In the genomic region with DNA sequence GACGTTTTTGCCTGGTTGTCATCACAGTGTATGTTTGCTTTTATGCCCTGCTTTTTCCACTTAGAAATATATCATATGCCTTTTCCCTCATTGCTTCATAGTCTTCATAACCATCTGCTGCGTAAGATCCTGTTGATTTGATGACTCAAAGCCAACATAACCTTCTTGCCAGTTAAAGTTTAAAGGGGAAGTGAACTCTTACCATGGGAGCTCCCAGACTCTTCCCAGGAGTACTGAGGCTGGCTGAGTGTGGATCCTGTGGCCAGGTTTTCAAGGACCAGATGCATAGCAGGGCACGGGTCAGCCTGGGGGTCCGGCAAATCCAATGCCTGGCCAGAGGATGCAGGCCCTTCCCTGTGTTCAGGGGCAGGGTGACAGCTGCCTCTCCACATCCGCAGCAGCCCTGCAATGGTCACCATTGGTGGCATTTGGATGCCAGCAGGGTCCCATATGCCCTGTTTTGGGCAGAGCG, we compare ENCODE assay signal across 8 cellular contexts. TPM values are rescaled to one million over a fixed set of nuclear protein-coding genes. Genes with fewer than 3 reads are reported as not detected.
DNase-seq lines count a peak whose midpoint lies in the region; ATAC-seq and TF ChIP-seq lines count a peak whose summit lies in the region.

No MANE protein-coding gene starts in this region.

- POLR2A ChIA-PET in WTC11 (lab: Charles Lee) (no interaction called here), T-cell (lab: Charles Lee) (no interaction called here)
- POLR2A ChIA-PET in activated CD8-positive, alpha-beta T cell treated with anti-CD3 and anti-CD28 coated beads for 36 hours (lab: Charles Lee), result no interaction called here

- no peak for ATAC-seq in WTC11
- ATAC-seq in right cardiac atrium, result peak; percentile 72 to 80
- no peak for ATAC-seq in activated CD8-positive, alpha-beta T cell treated with anti-CD3 and anti-CD28 coated beads for 36 hours
- no peak for ATAC-seq in T-cell (replicated peaks in 1 of 4)

- peaks cover 34% of the 10 kb centered on the region for H3K4me1 Mint-ChIP-seq in WTC11
- H3K4me1 Mint-ChIP-seq in activated CD8-positive, alpha-beta T cell treated with anti-CD3 and anti-CD28 coated beads for 36 hours (ENCODE audit: low read depth), result no peaks in the 10 kb centered on the region
- peaks cover 3 to 9% (median 4%) of the 10 kb centered on the region in 3 donors for H3K4me1 Mint-ChIP-seq in T-cell

- H3K27me3 Mint-ChIP-seq in WTC11 (ENCODE audit: low read depth) (no peaks in the 10 kb centered on the region), T-cell (no peaks in the 10 kb centered on the region)
- H3K27me3 Mint-ChIP-seq in activated CD8-positive, alpha-beta T cell treated with anti-CD3 and anti-CD28 coated beads for 36 hours, result no peaks in the 10 kb centered on the region

- H3K27me3 ChIP-seq in right cardiac atrium (ENCODE audit: control insufficient read depth, insufficient read depth) (no peaks in the 10 kb centered on the region), thyroid gland (no peaks in the 10 kb centered on the region)

- H3K4me3 ChIP-seq in right cardiac atrium (ENCODE audit: low read length) (no peak overlapping the region), thyroid gland (replicated peaks in 1 of 3) (no peak overlapping the region)

- H3K27ac ChIP-seq in right cardiac atrium (ENCODE audit: low read length), result no peak overlapping the region
- peak overlapping the region; percentile 59 to 85 (median 76) for H3K27ac ChIP-seq in thyroid gland

- H3K4me3 Mint-ChIP-seq in WTC11 (no peak overlapping the region), T-cell (no peak overlapping the region)
- H3K4me3 Mint-ChIP-seq in activated CD8-positive, alpha-beta T cell treated with anti-CD3 and anti-CD28 coated beads for 36 hours, result no peak overlapping the region

- intact Hi-C loops in right cardiac atrium (cut with DNase I), result no loop called here
- intact Hi-C loops in thyroid gland (cut with DNase I), result no loop called here
- intact Hi-C loops in activated CD8-positive, alpha-beta T cell treated with anti-CD3 and anti-CD28 coated beads for 36 hours (cut with micrococcal nuclease), result no loop called here

- peak; percentile 94 for DNase-seq in HT1080 (ENCODE audit: low read depth)
- no peak for DNase-seq in WTC11 (ENCODE audit: low spot score)
- DNase-seq in right cardiac atrium, result no peak
- DNase-seq in thyroid gland, result no peak
- no peak for DNase-seq in activated CD8-positive, alpha-beta T cell treated with anti-CD3 and anti-CD28 coated beads for 36 hours
- no peak for DNase-seq in NCI-H1417 (lab: John Stamatoyannopoulos, UW)
- DNase-seq in NCI-H526 (lab: John Stamatoyannopoulos, UW), result no peak
- DNase-seq in T-cell, result no peak

- no peaks in the 10 kb centered on the region for H3K36me3 ChIP-seq in thyroid gland

- H3K27ac Mint-ChIP-seq in WTC11 (peak overlapping the region; percentile 34; the same call in 1 of the 2 replicates), T-cell (peak overlapping the region in 1 of 2 donors; percentile 6)
- H3K27ac Mint-ChIP-seq in activated CD8-positive, alpha-beta T cell treated with anti-CD3 and anti-CD28 coated beads for 36 hours, result no peak overlapping the region

- no peak for TF ChIP-seq POLR2A in thyroid gland (IDR thresholded peaks at IDR 0.05)

- 67% methylated on average over 6 of the region's 6 CpGs for WGBS in right cardiac atrium
- WGBS in thyroid gland, 2 donors, result 65 to 79% methylated on average over 4 to 6 of the region's 6 CpGs

- peaks cover 4% of the 10 kb centered on the region for H3K4me1 ChIP-seq in right cardiac atrium (ENCODE audit: control insufficient read depth, insufficient read depth, low read length)
- peaks cover 44 to 60% of the 10 kb centered on the region in 2 donors for H3K4me1 ChIP-seq in thyroid gland

- H3K36me3 Mint-ChIP-seq in WTC11 (peaks cover 10% of the 10 kb centered on the region), T-cell (peaks cover 46% of the 10 kb centered on the region)
- H3K36me3 Mint-ChIP-seq in activated CD8-positive, alpha-beta T cell treated with anti-CD3 and anti-CD28 coated beads for 36 hours (ENCODE audit: low read depth), result peaks cover 28% of the 10 kb centered on the region

- H3K9me3 ChIP-seq in right cardiac atrium (ENCODE audit: control insufficient read depth, low read length), result no peaks in the 10 kb centered on the region
- H3K9me3 ChIP-seq in thyroid gland, result no peaks in the 10 kb centered on the region

- CTCF ChIA-PET in WTC11 (lab: Charles Lee) (interaction anchor here (1.5 kb wide), 1 partner anchor 13 kb away, joined by 4 read pairs; no protein-coding TSS in a partner anchor), T-cell (lab: Charles Lee) (interaction anchor here in 1 of 2 donors (0.5 kb wide), 1 partner anchor 10 kb away, joined by 4 read pairs; no protein-coding TSS in a partner anchor)
- CTCF ChIA-PET in activated CD8-positive, alpha-beta T cell treated with anti-CD3 and anti-CD28 coated beads for 36 hours (lab: Charles Lee), result interaction anchor here (1.0 kb wide), 1 partner anchor 13 kb away, joined by 3 read pairs; no protein-coding TSS in a partner anchor

- H3K9me3 Mint-ChIP-seq in WTC11 (peaks cover 19% of the 10 kb centered on the region), T-cell (peaks cover 3 to 22% (median 4%) of the 10 kb centered on the region in 3 donors)
- peaks cover 6% of the 10 kb centered on the region for H3K9me3 Mint-ChIP-seq in activated CD8-positive, alpha-beta T cell treated with anti-CD3 and anti-CD28 coated beads for 36 hours

- TF ChIP-seq CTCF in WTC11 (IDR thresholded peaks at IDR 0.05), result no peak
- TF ChIP-seq CTCF in thyroid gland (IDR thresholded peaks at IDR 0.05), result no peak
- no peak for TF ChIP-seq CTCF in activated CD8-positive, alpha-beta T cell treated with anti-CD3 and anti-CD28 coated beads for 36 hours (IDR thresholded peaks at IDR 0.05)

TF ChIP-seq in WTC11, 78 proteins besides CTCF, POLR2A, EP300 and RAD21 (continues in another document):
- TF ChIP-seq ATF3 (CRISPR knock-in tag; conservative IDR thresholded peaks at IDR 0.05) (no peak), PRRX2 (CRISPR knock-in tag; IDR thresholded peaks at IDR 0.05) (no peak), ZBTB21 (CRISPR knock-in tag; IDR thresholded peaks at IDR 0.05; ENCODE audit: borderline replicate concordance) (no peak), GTF2I (CRISPR knock-in tag; conservative IDR thresholded peaks at IDR 0.05) (no peak), ZNF671 (CRISPR knock-in tag; IDR thresholded peaks at IDR 0.05) (no peak), MXD4 (CRISPR knock-in tag; IDR thresholded peaks at IDR 0.05; ENCODE audit: borderline replicate concordance) (no peak), ERG (CRISPR knock-in tag; IDR thresholded peaks at IDR 0.05) (no peak), ZSCAN18 (CRISPR knock-in tag; IDR thresholded peaks at IDR 0.05) (no peak)
- TF ChIP-seq, protein P1, sequence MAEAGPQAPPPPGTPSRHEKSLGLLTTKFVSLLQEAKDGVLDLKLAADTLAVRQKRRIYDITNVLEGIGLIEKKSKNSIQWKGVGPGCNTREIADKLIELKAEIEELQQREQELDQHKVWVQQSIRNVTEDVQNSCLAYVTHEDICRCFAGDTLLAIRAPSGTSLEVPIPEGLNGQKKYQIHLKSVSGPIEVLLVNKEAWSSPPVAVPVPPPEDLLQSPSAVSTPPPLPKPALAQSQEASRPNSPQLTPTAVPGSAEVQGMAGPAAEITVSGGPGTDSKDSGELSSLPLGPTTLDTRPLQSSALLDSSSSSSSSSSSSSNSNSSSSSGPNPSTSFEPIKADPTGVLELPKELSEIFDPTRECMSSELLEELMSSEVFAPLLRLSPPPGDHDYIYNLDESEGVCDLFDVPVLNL (CRISPR knock-in tag; IDR thresholded peaks at IDR 0.05; ENCODE audit: borderline replicate concordance, low read depth), result no peak

RNA-seq across cellular contexts. Expression of gene SACM1L, which starts 42.0 kb away (rescaled TPM):
- total RNA-seq in HT1080 (2014; rRNA removed; shearing (Covaris generic)), result 29.5 and 33.1 TPM in 2 replicates
- polyA plus RNA-seq in HT1080 (2015; cell fraction: cytosol; rRNA removed), result 23.6 and 28.1 TPM in 2 replicates
- 55.2 and 59.8 TPM in 2 replicates for polyA plus RNA-seq in HT1080 (2015; cell fraction: nucleus; rRNA removed)
- total RNA-seq in WTC11 (2021) (79.0 to 80.3 TPM (median 79.6 TPM) in 3 replicates), right cardiac atrium (10 to 100 TPM; 26.9 to 32.0 (median 29.5) TPM), thyroid gland (100 to 1,000 TPM in 3 of 4 donors, 10 to 100 TPM in 1; 87.0 to 161 (median 111) TPM), T-cell (10 to 100 TPM; 62.8 to 81.5 (median 69.1) TPM)
- 17.0 TPM for polyA plus RNA-seq in right cardiac atrium
- total RNA-seq in activated CD8-positive, alpha-beta T cell treated with anti-CD3 and anti-CD28 coated beads for 36 hours, result 10 to 100 TPM; 52.6 to 56.0 TPM

RNA-seq across cellular contexts. Expression of gene LIMD1, which starts 52.6 kb away (rescaled TPM):
- 23.4 and 27.3 TPM in 2 replicates for total RNA-seq in HT1080 (2014; rRNA removed; shearing (Covaris generic))
- 9.6 and 12.0 TPM in 2 replicates for polyA plus RNA-seq in HT1080 (2015; cell fraction: cytosol; rRNA removed)
- polyA plus RNA-seq in HT1080 (2015; cell fraction: nucleus; rRNA removed), result 42.5 and 46.1 TPM in 2 replicates
- total RNA-seq in WTC11 (2021) (35.6 to 41.7 TPM (median 36.5 TPM) in 3 replicates), right cardiac atrium (10 to 100 TPM; 18.6 to 25.4 (median 22.2) TPM), thyroid gland (10 to 100 TPM; 43.4 to 59.2 (median 52.1) TPM), T-cell (10 to 100 TPM; 21.1 to 40.2 (median 31.3) TPM)
- 8.7 TPM for polyA plus RNA-seq in right cardiac atrium
- total RNA-seq in activated CD8-positive, alpha-beta T cell treated with anti-CD3 and anti-CD28 coated beads for 36 hours, result 10 to 100 TPM; 34.5 to 36.5 TPM

Comparison
In these comparisons a context has a peak if more than half of its experiments do, and no peak if none do; other contexts are left out.
1. ATAC-seq: peak in right cardiac atrium (2 of 2); none in WTC11 (single experiment), activated CD8-positive, alpha-beta T cell treated with anti-CD3 and anti-CD28 coated beads for 36 hours (single experiment) and T-cell (0 of 4).